18 cellular contexts compared by ENCODE assay signal in the genomic region with DNA sequence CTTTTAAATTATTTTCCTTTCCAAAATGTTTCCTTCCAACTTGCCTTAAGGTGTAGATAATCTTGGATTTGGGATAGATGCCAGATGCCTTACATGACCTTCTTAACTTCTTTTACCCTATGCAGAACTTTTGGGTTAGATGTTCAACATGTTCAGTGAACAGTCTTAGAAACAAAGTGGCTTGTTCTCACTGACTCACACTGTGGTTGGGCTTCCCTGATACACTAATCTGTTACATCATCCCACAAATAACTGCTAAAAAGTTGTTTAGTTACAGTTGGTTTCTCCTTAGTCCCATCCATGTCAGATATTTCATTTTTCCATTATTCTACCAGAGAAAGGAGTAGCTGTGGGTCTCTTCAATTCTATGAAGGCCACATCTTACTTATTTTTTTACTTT.
DNase-seq lines count a peak whose midpoint lies in the region; TF ChIP-seq lines count a peak whose summit lies in the region.
"Had no signal": no experiment of that assay in that cellular context is flagged by ENCODE, and none has a peak within 500 bp of the region (broad histone marks: within the 10 kb centered on the region; RNA-seq: fewer than 3 reads in every experiment).

No MANE protein-coding gene starts in this region.

- no peaks in the 10 kb centered on the region for H3K9me2 ChIP-seq in SU-DHL-6 (replicated peaks; ENCODE audit: insufficient read depth, low read length)

- no peak overlapping the region for H3K4me2 ChIP-seq in SU-DHL-6 (ENCODE audit: low read depth, low read length, poor library complexity, severe bottlenecking)

- peak; percentile 3 for DNase-seq in AG08395 (ENCODE audit: low spot score)
- DNase-seq in HS-5 (ENCODE audit: low read depth): peak; percentile 2
- peak; percentile 40 for DNase-seq in fibroblast of the aortic adventitia (ENCODE audit: low read depth)
- DNase-seq in NCI-H526 (lab: John Stamatoyannopoulos, UW): no peak
- DNase-seq in HT-29 (ENCODE audit: low spot score): no peak
- no peak for DNase-seq in stimulated activated CD8-positive, alpha-beta memory T cell treated with anti-CD3 and anti-CD28 coated beads, Interleukin-4, amount 100 ng/mL, for 48 hours
- DNase-seq in GM13977 (ENCODE audit: low spot score): no peak
- DNase-seq: activated CD4-positive, alpha-beta T cell treated with anti-CD3 and anti-CD28 coated beads for 4 hours; activated CD8-positive, alpha-beta memory T cell treated with anti-CD3 and anti-CD28 coated beads, Interleukin-2, amount 50 U/mL, for 4 hours; aorta; left lung; NCI-H1417; NCI-H2171; SIG-M5; sigmoid colon; T1000 had no signal

- no peaks in the 10 kb centered on the region for H3K27me3 ChIP-seq in SU-DHL-6 (ENCODE audit: low read length)
- H3K27me3 ChIP-seq: left lung, sigmoid colon, suprapubic skin had no signal

- TF ChIP-seq CTCF in SU-DHL-6 (IDR thresholded peaks at IDR 0.05; ENCODE audit: insufficient read depth, low read length, poor library complexity, severe bottlenecking): no peak
- no peak for TF ChIP-seq CTCF in fibroblast of the aortic adventitia (IDR thresholded peaks at IDR 0.05; ENCODE audit: insufficient read depth, low read length)
- no peak for TF ChIP-seq CTCF in GM13977 (IDR thresholded peaks at IDR 0.05; ENCODE audit: extremely low read depth, insufficient read depth, missing control alignments)

- H3K4me3 ChIP-seq in SU-DHL-6 (ENCODE audit: insufficient read depth, low read length, poor library complexity, severe bottlenecking): no peak overlapping the region
- no peak overlapping the region for H3K4me3 ChIP-seq in fibroblast of the aortic adventitia (ENCODE audit: low read depth, low read length)
- H3K4me3 ChIP-seq: left lung, sigmoid colon, suprapubic skin had no signal

- no peaks in the 10 kb centered on the region for H4K20me1 ChIP-seq in SU-DHL-6 (ENCODE audit: low read depth, low read length)

- H3K27ac ChIP-seq in SU-DHL-6 (ENCODE audit: low read depth, low read length): no peak overlapping the region
- H3K27ac ChIP-seq: left lung, sigmoid colon, suprapubic skin had no signal

- H3K36me3 ChIP-seq in SU-DHL-6 (ENCODE audit: low read length): no peaks in the 10 kb centered on the region
- H3K36me3 ChIP-seq: left lung, sigmoid colon, suprapubic skin had no signal

- in situ Hi-C loops in GM13977 (cut with MboI; ENCODE audit: low pct_unique_long_range_greater_than_20kb, low sequenced_read_pairs, unreplicated experiment): no loop called here

- no peak overlapping the region for H3K9ac ChIP-seq in SU-DHL-6 (ENCODE audit: low read length)

- H2AFZ ChIP-seq in SU-DHL-6 (ENCODE audit: low read depth, low read length, severe bottlenecking): peak overlapping the region; percentile 12

- H3K9me3 ChIP-seq in SU-DHL-6 (ENCODE audit: insufficient read depth, low read length): no peaks in the 10 kb centered on the region
- H3K9me3 ChIP-seq: sigmoid colon, suprapubic skin had no signal

- no peaks in the 10 kb centered on the region for H3K79me2 ChIP-seq in SU-DHL-6 (ENCODE audit: insufficient read depth, low read length)

- no peaks in the 10 kb centered on the region for H3F3A ChIP-seq in SU-DHL-6 (ENCODE audit: insufficient read depth)

Comparison
In these comparisons a context has a peak if more than half of its experiments do, and no peak if none do; other contexts are left out.
1. DNase-seq: peak in AG08395 (single experiment), HS-5 (single experiment) and fibroblast of the aortic adventitia (single experiment); none in NCI-H526 (0 of 2), HT-29 (single experiment), stimulated activated CD8-positive, alpha-beta memory T cell treated with anti-CD3 and anti-CD28 coated beads, Interleukin-4, amount 100 ng/mL, for 48 hours (single experiment) and GM13977 (single experiment).